In the genomic region with DNA sequence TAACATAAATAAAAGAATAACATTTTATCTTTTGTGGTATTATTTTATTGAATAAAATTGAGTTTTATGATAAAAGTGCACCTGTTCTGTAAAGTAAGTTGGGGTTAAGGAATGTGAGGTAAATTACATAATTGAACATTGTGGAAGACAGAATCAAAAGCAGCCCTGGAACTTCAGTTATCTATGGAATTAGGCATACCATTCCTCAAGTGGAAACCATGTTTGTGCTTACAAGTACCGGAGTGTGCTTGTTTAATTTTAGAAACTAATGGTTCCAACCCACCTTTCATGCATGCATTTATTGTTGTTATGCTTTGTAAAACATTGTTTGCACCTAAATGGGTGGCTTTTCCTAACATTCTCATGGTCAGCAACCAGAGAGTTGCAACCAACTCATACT, we compare ENCODE assay signal across 33 cellular contexts. TPM values are rescaled to one million over a fixed set of nuclear protein-coding genes. Genes with fewer than 3 reads are reported as not detected.
"Had no signal": no experiment of that assay in that cellular context is flagged by ENCODE, and none has a peak within 500 bp of the region (broad histone marks: within the 10 kb centered on the region; RNA-seq: fewer than 3 reads in every experiment).

No MANE protein-coding gene starts in this region.

- H3K4me1 Mint-ChIP-seq: memory B cell had no signal

- ATAC-seq: foreskin keratinocyte; left colon; mucosa of descending colon; naive thymus-derived CD4-positive, alpha-beta T cell; right cardiac atrium; stimulated activated naive B cell treated with anti-CD40 and anti-IgM and Interleukin-4, amounts not matched to agents 10 μg/mL and 1 μg/mL and 100 μg/mL, for 72 hours had no signal

- H3K9me3 ChIP-seq: esophagus muscularis mucosa, mucosa of descending colon, sigmoid colon, spleen, thoracic aorta, tibial nerve, upper lobe of left lung had no signal

- H3K9ac ChIP-seq: neural progenitor cell, parathyroid adenoma had no signal

- H3K4me1 ChIP-seq: neural progenitor cell had no signal

- H3K4me3 Mint-ChIP-seq: immature natural killer cell; memory B cell; naive thymus-derived CD4-positive, alpha-beta T cell; nephron; neural progenitor cell; stimulated activated naive B cell treated with anti-CD40 and anti-IgM and Interleukin-4, amounts not matched to agents 10 μg/mL and 1 μg/mL and 100 μg/mL, for 72 hours; stimulated activated naive CD8-positive, alpha-beta T cell treated with anti-CD3 and anti-CD28 coated beads, Interleukin-15, Interleukin-2, amounts not matched to agents 100 ng/mL and 50 ng/mL, for 24 hours had no signal

- H3K4me2 ChIP-seq: neural progenitor cell had no signal

- H3K4me3 ChIP-seq: coronary artery, esophagus muscularis mucosa, lung, mucosa of descending colon, neural progenitor cell, sigmoid colon, skin epidermis, spleen, thoracic aorta, tibial nerve, upper lobe of left lung had no signal

- H2AFZ ChIP-seq: neural progenitor cell, parathyroid adenoma had no signal

- H3K27ac ChIP-seq: coronary artery, esophagus muscularis mucosa, foreskin keratinocyte, neural progenitor cell, parathyroid adenoma, sigmoid colon, skin epidermis, spleen, upper lobe of left lung had no signal

- DNase-seq: dermis blood vessel endothelial cell; effector memory CD4-positive, alpha-beta T cell; foreskin keratinocyte; glutamatergic neuron; hypothalamus; immature natural killer cell; islet precursor cell; kidney glomerular epithelial cell; left colon; mucosa of descending colon; naive thymus-derived CD4-positive, alpha-beta T cell; right cardiac atrium; sigmoid colon; spleen; stimulated activated naive B cell treated with anti-CD40 and anti-IgM and Interleukin-4, amounts not matched to agents 10 μg/mL and 1 μg/mL and 100 μg/mL, for 72 hours; upper lobe of left lung had no signal

- H3K27me3 Mint-ChIP-seq: memory B cell; naive thymus-derived CD4-positive, alpha-beta T cell; progenitor cell of endocrine pancreas; stimulated activated naive B cell treated with anti-CD40 and anti-IgM and Interleukin-4, amounts not matched to agents 10 μg/mL and 1 μg/mL and 100 μg/mL, for 72 hours; stimulated activated naive CD8-positive, alpha-beta T cell treated with anti-CD3 and anti-CD28 coated beads, Interleukin-15, Interleukin-2, amounts not matched to agents 100 ng/mL and 50 ng/mL, for 24 hours had no signal

- H3K9me3 Mint-ChIP-seq: immature natural killer cell; memory B cell; nephron; neural progenitor cell; stimulated activated naive B cell treated with anti-CD40 and anti-IgM and Interleukin-4, amounts not matched to agents 10 μg/mL and 1 μg/mL and 100 μg/mL, for 72 hours; stimulated activated naive CD8-positive, alpha-beta T cell treated with anti-CD3 and anti-CD28 coated beads, Interleukin-15, Interleukin-2, amounts not matched to agents 100 ng/mL and 50 ng/mL, for 24 hours had no signal

- H3K27ac Mint-ChIP-seq: nephron; neural progenitor cell; progenitor cell of endocrine pancreas; stimulated activated naive B cell treated with anti-CD40 and anti-IgM and Interleukin-4, amounts not matched to agents 10 μg/mL and 1 μg/mL and 100 μg/mL, for 72 hours; stimulated activated naive CD8-positive, alpha-beta T cell treated with anti-CD3 and anti-CD28 coated beads, Interleukin-15, Interleukin-2, amounts not matched to agents 100 ng/mL and 50 ng/mL, for 24 hours had no signal

- H3K27me3 ChIP-seq: esophagus muscularis mucosa, foreskin keratinocyte, neural progenitor cell, sigmoid colon, spleen, tibial nerve, upper lobe of left lung had no signal

- H3K79me2 ChIP-seq: parathyroid adenoma had no signal

- FAIRE-seq: endothelial cell of umbilical vein, urothelium cell line had no signal

RNA-seq across cellular contexts. Expression of a gene that starts 54.6 kb away (rescaled TPM):
- total RNA-seq: dermis blood vessel endothelial cell, endothelial cell of umbilical vein, epithelial cell of proximal tubule, fibroblast of lung, foreskin keratinocyte, osteoblast, progenitor cell of endocrine pancreas had no signal
- polyA plus RNA-seq: endothelial cell of umbilical vein, fibroblast of lung, foreskin keratinocyte had no signal
